ENCODE assay signal across 1 cellular context in genomic region chr14:105488781-105489606, GRCh38.
TF ChIP-seq lines count a peak whose summit lies in the region.

No MANE protein-coding gene starts in this region.

TF ChIP-seq in H1, 55 proteins besides CTCF, POLR2A, EP300 and RAD21:
- no peak for TF ChIP-seq BCL11A (IDR thresholded peaks at IDR 0.05; ENCODE audit: low read depth in 2 of 2, low read length in 2 of 2)
- TF ChIP-seq CTBP2 (IDR thresholded peaks at IDR 0.05; ENCODE audit: borderline replicate concordance, insufficient read depth, insufficient read length, low read length), result no peak
- no peak for TF ChIP-seq SUZ12 (IDR thresholded peaks at IDR 0.05; ENCODE audit: low read length)
- TF ChIP-seq GABPA (IDR thresholded peaks at IDR 0.05; ENCODE audit: borderline replicate concordance, insufficient read depth, low read length), result no peak
- no peak for TF ChIP-seq POU5F1 (IDR thresholded peaks at IDR 0.05; ENCODE audit: low read depth, low read length)
- TF ChIP-seq NANOG (IDR thresholded peaks at IDR 0.05; ENCODE audit: insufficient read depth, low read depth, low read length, poor library complexity, severe bottlenecking), result no peak
- TF ChIP-seq KDM4A (IDR thresholded peaks at IDR 0.05; ENCODE audit: low read depth, low read length, severe bottlenecking), result no peak
- TF ChIP-seq TEAD4 (IDR thresholded peaks at IDR 0.05; ENCODE audit: low read depth, low read length), result no peak
- no peak for TF ChIP-seq BACH1 (IDR thresholded peaks at IDR 0.05; ENCODE audit: low read length)
- no peak for TF ChIP-seq YY1 (IDR thresholded peaks at IDR 0.05; ENCODE audit: low read depth, low read length)
- no peak for TF ChIP-seq HDAC2 (IDR thresholded peaks at IDR 0.05; ENCODE audit: borderline replicate concordance in 1 of 2, low read depth in 2 of 2, low read length in 2 of 2)
- no peak for TF ChIP-seq FOSL1 (IDR thresholded peaks at IDR 0.05; ENCODE audit: insufficient read depth, low read depth, low read length)
- TF ChIP-seq TCF12 (IDR thresholded peaks at IDR 0.05; ENCODE audit: low read depth, low read length), result no peak
- TF ChIP-seq GTF2F1 (IDR thresholded peaks at IDR 0.05; ENCODE audit: borderline replicate concordance, low read depth, low read length), result no peak
- TF ChIP-seq KDM5A (IDR thresholded peaks at IDR 0.05; ENCODE audit: low read length), result no peak
- no peak for TF ChIP-seq SIRT6 (IDR thresholded peaks at IDR 0.05; ENCODE audit: low read length)
- no peak for TF ChIP-seq CHD2 (IDR thresholded peaks at IDR 0.05; ENCODE audit: low read length)
- TF ChIP-seq CREB1 (IDR thresholded peaks at IDR 0.05), result no peak
- TF ChIP-seq TBP (IDR thresholded peaks at IDR 0.05; ENCODE audit: low read depth, low read length), result no peak
